1 cellular context compared by ENCODE assay signal in the genomic region with DNA sequence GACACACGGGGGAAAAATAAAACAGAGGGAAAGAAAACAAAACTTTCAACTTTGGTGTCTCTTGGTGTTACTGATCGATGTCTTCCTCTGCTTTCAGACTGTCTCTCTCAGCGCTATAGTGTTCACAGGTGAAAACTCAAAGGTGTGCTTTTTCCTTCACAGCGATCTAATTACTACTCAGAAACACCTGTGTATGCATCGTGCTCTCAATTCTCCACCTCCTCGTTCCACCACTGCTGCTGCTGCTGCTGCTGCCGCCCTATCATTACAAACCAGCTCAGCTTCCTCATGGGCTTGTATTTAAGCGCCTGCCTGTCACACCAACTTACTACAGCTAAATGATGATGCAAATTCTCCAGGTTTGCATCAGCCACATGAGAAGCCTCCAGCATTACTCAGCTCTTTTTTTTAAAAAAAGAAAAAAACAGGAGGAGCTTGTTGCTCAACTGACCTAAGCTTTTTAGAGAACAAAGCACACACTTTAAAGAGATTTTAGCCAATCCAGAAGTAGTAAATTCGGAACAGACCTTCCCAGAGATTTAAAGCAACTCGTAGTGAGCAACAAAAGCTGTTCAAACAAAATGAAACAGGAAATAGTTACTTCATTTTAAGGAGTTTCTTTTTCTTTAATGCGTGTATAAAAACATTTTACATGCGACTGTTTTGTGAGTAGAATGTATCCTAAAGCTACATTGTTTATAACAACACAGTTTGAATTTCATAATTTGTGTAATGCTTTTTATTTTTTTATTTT.
A peak's percentile ranks its signal among the peaks of the same experiment; 100 is the strongest.
TF ChIP-seq lines count a peak whose summit lies in the region.

A gene (minus strand): TSS at position 274 of the 754 bp plus-strand sequence. CDS start 280 bp downstream, outside the sequence.

TF ChIP-seq in K562, 482 proteins besides CTCF, POLR2A, EP300 and RAD21 (continued from another document and continues in another):
- TF ChIP-seq, protein P1, sequence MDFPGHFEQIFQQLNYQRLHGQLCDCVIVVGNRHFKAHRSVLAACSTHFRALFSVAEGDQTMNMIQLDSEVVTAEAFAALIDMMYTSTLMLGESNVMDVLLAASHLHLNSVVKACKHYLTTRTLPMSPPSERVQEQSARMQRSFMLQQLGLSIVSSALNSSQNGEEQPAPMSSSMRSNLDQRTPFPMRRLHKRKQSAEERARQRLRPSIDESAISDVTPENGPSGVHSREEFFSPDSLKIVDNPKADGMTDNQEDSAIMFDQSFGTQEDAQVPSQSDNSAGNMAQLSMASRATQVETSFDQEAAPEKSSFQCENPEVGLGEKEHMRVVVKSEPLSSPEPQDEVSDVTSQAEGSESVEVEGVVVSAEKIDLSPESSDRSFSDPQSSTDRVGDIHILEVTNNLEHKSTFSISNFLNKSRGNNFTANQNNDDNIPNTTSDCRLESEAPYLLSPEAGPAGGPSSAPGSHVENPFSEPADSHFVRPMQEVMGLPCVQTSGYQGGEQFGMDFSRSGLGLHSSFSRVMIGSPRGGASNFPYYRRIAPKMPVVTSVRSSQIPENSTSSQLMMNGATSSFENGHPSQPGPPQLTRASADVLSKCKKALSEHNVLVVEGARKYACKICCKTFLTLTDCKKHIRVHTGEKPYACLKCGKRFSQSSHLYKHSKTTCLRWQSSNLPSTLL (IDR thresholded peaks at IDR 0.05): no peak
- TF ChIP-seq CHCHD3 (CRISPR knock-in tag; IDR thresholded peaks at IDR 0.05) (no peak), GTF2F1 (IDR thresholded peaks at IDR 0.05; ENCODE audit: low read depth, low read length) (peak; percentile 93; the same call in 1 of the 2 replicates), ZNF586 (CRISPR knock-in tag; conservative IDR thresholded peaks at IDR 0.05) (no peak), ZNF780A (CRISPR knock-in tag; IDR thresholded peaks at IDR 0.05) (no peak), MTA2 (IDR thresholded peaks at IDR 0.05; ENCODE audit: low read depth) (no peak), SMARCA4 (IDR thresholded peaks at IDR 0.05) (0 out of 2 replicates have a peak, but pooled peaks have one; percentile 37), ZNF384 (IDR thresholded peaks at IDR 0.05; ENCODE audit: low read depth, low read length) (peak; percentile 98), PTBP1 (IDR thresholded peaks at IDR 0.05; ENCODE audit: low read depth, low read length) (no peak), SIRT6 (IDR thresholded peaks at IDR 0.05; ENCODE audit: low read depth, low read length) (no peak), LCOR (CRISPR knock-in tag; IDR thresholded peaks at IDR 0.05) (no peak; the same call in none of the 2 replicates), SRSF3 (IDR thresholded peaks at IDR 0.05; ENCODE audit: insufficient read depth, low read length) (no peak), PYGO2 (tag; IDR thresholded peaks at IDR 0.05) (no peak), THRAP3 (IDR thresholded peaks at IDR 0.05; ENCODE audit: borderline replicate concordance) (no peak), HMG20B (CRISPR knock-in tag; IDR thresholded peaks at IDR 0.05) (no peak), PHF20 (IDR thresholded peaks at IDR 0.05; ENCODE audit: partially characterized antibody) (no peak), TGIF2 (CRISPR knock-in tag; IDR thresholded peaks at IDR 0.05) (no peak)
- TF ChIP-seq, protein P2, sequence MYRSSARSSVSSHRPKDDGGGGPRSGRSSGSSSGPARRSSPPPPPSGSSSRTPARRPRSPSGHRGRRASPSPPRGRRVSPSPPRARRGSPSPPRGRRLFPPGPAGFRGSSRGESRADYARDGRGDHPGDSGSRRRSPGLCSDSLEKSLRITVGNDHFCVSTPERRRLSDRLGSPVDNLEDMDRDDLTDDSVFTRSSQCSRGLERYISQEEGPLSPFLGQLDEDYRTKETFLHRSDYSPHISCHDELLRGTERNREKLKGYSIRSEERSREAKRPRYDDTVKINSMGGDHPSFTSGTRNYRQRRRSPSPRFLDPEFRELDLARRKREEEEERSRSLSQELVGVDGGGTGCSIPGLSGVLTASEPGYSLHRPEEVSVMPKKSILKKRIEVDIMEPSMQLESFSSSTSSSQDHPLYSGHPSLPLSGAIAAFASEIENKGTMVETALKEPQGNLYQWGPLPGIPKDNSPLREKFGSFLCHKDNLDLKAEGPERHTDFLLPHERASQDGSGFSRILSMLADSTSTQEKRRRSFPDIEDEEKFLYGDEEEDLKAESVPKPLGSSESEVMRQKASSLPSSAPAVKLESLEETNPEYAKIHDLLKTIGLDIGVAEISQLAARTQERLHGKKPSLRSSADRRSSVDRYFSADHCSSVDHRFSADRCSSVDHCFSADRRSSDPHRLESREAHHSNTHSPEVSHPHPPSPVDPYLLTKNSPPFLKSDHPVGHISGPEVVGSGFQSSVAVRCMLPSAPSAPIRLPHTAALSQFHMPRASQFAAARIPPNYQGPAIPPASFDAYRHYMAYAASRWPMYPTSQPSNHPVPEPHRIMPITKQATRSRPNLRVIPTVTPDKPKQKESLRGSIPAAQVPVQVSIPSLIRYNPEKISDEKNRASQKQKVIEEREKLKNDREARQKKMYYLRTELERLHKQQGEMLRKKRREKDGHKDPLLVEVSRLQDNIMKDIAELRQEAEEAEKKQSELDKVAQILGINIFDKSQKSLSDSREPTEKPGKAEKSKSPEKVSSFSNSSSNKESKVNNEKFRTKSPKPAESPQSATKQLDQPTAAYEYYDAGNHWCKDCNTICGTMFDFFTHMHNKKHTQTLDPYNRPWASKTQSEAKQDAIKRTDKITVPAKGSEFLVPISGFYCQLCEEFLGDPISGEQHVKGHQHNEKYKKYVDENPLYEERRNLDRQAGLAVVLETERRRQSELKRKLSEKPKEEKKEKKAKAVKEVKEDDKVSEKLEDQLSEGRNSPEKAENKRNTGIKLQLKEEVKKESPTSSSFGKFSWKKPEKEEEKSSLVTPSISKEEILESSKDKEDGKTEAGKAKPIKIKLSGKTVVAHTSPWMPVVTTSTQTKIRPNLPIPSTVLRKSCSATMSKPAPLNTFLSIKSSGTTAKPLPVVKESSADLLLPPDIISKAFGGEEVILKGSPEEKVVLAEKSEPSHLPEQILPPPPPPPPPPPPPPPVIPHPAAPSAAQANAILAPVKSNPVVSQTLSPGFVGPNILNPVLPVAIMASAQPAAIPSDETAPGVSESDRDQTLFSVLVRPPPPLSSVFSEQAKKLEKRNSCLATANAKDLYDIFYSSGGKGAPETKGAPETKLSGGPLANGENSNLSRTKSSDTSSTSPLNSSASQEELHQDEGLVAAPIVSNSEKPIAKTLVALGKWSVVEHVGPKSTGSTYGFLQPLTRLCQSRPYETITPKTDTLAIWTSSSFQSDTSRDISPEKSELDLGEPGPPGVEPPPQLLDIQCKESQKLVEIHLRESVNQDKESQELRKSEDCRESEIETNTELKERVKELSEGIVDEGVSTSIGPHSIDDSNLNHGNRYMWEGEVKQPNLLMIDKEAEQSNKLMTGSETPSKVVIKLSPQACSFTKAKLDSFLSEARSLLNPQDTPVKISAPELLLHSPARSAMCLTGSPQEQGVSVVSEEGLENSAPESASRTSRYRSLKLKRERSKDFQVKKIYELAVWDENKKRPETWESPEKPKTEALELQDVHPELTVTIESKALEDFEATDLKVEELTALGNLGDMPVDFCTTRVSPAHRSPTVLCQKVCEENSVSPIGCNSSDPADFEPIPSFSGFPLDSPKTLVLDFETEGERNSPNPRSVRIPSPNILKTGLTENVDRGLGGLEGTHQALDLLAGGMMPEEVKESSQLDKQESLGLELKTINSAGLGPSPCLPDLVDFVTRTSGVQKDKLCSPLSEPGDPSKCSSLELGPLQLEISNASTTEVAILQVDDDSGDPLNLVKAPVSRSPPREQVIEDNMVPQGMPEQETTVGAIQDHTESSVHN (IDR thresholded peaks at IDR 0.05; ENCODE audit: borderline replicate concordance in 1 of 2, low read depth in 1 of 2): peak in 1 of 2 experiments; percentile 98; a peak in 2 of 4 replicates
- TF ChIP-seq, protein P3, sequence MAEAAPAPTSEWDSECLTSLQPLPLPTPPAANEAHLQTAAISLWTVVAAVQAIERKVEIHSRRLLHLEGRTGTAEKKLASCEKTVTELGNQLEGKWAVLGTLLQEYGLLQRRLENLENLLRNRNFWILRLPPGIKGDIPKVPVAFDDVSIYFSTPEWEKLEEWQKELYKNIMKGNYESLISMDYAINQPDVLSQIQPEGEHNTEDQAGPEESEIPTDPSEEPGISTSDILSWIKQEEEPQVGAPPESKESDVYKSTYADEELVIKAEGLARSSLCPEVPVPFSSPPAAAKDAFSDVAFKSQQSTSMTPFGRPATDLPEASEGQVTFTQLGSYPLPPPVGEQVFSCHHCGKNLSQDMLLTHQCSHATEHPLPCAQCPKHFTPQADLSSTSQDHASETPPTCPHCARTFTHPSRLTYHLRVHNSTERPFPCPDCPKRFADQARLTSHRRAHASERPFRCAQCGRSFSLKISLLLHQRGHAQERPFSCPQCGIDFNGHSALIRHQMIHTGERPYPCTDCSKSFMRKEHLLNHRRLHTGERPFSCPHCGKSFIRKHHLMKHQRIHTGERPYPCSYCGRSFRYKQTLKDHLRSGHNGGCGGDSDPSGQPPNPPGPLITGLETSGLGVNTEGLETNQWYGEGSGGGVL (CRISPR knock-in tag; IDR thresholded peaks at IDR 0.05): no peak
- TF ChIP-seq, protein P4, sequence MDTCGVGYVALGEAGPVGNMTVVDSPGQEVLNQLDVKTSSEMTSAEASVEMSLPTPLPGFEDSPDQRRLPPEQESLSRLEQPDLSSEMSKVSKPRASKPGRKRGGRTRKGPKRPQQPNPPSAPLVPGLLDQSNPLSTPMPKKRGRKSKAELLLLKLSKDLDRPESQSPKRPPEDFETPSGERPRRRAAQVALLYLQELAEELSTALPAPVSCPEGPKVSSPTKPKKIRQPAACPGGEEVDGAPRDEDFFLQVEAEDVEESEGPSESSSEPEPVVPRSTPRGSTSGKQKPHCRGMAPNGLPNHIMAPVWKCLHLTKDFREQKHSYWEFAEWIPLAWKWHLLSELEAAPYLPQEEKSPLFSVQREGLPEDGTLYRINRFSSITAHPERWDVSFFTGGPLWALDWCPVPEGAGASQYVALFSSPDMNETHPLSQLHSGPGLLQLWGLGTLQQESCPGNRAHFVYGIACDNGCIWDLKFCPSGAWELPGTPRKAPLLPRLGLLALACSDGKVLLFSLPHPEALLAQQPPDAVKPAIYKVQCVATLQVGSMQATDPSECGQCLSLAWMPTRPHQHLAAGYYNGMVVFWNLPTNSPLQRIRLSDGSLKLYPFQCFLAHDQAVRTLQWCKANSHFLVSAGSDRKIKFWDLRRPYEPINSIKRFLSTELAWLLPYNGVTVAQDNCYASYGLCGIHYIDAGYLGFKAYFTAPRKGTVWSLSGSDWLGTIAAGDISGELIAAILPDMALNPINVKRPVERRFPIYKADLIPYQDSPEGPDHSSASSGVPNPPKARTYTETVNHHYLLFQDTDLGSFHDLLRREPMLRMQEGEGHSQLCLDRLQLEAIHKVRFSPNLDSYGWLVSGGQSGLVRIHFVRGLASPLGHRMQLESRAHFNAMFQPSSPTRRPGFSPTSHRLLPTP (IDR thresholded peaks at IDR 0.05; ENCODE audit: borderline replicate concordance, extremely low read depth, insufficient read length): no peak
- TF ChIP-seq, protein P5, sequence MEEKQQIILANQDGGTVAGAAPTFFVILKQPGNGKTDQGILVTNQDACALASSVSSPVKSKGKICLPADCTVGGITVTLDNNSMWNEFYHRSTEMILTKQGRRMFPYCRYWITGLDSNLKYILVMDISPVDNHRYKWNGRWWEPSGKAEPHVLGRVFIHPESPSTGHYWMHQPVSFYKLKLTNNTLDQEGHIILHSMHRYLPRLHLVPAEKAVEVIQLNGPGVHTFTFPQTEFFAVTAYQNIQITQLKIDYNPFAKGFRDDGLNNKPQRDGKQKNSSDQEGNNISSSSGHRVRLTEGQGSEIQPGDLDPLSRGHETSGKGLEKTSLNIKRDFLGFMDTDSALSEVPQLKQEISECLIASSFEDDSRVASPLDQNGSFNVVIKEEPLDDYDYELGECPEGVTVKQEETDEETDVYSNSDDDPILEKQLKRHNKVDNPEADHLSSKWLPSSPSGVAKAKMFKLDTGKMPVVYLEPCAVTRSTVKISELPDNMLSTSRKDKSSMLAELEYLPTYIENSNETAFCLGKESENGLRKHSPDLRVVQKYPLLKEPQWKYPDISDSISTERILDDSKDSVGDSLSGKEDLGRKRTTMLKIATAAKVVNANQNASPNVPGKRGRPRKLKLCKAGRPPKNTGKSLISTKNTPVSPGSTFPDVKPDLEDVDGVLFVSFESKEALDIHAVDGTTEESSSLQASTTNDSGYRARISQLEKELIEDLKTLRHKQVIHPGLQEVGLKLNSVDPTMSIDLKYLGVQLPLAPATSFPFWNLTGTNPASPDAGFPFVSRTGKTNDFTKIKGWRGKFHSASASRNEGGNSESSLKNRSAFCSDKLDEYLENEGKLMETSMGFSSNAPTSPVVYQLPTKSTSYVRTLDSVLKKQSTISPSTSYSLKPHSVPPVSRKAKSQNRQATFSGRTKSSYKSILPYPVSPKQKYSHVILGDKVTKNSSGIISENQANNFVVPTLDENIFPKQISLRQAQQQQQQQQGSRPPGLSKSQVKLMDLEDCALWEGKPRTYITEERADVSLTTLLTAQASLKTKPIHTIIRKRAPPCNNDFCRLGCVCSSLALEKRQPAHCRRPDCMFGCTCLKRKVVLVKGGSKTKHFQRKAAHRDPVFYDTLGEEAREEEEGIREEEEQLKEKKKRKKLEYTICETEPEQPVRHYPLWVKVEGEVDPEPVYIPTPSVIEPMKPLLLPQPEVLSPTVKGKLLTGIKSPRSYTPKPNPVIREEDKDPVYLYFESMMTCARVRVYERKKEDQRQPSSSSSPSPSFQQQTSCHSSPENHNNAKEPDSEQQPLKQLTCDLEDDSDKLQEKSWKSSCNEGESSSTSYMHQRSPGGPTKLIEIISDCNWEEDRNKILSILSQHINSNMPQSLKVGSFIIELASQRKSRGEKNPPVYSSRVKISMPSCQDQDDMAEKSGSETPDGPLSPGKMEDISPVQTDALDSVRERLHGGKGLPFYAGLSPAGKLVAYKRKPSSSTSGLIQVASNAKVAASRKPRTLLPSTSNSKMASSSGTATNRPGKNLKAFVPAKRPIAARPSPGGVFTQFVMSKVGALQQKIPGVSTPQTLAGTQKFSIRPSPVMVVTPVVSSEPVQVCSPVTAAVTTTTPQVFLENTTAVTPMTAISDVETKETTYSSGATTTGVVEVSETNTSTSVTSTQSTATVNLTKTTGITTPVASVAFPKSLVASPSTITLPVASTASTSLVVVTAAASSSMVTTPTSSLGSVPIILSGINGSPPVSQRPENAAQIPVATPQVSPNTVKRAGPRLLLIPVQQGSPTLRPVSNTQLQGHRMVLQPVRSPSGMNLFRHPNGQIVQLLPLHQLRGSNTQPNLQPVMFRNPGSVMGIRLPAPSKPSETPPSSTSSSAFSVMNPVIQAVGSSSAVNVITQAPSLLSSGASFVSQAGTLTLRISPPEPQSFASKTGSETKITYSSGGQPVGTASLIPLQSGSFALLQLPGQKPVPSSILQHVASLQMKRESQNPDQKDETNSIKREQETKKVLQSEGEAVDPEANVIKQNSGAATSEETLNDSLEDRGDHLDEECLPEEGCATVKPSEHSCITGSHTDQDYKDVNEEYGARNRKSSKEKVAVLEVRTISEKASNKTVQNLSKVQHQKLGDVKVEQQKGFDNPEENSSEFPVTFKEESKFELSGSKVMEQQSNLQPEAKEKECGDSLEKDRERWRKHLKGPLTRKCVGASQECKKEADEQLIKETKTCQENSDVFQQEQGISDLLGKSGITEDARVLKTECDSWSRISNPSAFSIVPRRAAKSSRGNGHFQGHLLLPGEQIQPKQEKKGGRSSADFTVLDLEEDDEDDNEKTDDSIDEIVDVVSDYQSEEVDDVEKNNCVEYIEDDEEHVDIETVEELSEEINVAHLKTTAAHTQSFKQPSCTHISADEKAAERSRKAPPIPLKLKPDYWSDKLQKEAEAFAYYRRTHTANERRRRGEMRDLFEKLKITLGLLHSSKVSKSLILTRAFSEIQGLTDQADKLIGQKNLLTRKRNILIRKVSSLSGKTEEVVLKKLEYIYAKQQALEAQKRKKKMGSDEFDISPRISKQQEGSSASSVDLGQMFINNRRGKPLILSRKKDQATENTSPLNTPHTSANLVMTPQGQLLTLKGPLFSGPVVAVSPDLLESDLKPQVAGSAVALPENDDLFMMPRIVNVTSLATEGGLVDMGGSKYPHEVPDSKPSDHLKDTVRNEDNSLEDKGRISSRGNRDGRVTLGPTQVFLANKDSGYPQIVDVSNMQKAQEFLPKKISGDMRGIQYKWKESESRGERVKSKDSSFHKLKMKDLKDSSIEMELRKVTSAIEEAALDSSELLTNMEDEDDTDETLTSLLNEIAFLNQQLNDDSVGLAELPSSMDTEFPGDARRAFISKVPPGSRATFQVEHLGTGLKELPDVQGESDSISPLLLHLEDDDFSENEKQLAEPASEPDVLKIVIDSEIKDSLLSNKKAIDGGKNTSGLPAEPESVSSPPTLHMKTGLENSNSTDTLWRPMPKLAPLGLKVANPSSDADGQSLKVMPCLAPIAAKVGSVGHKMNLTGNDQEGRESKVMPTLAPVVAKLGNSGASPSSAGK (IDR thresholded peaks at IDR 0.05): peak; percentile 33; the same call in 1 of the 2 replicates
